In genomic region chr7:124532166-124532565, GRCh38 we compare ENCODE assay signal across 22 cellular contexts.
"Had no signal": no experiment of that assay in that cellular context is flagged by ENCODE, and none has a peak within 500 bp of the region (broad histone marks: within the 10 kb centered on the region; RNA-seq: fewer than 3 reads in every experiment).

No MANE protein-coding gene starts in this region.

- H3K36me3 ChIP-seq: ascending aorta, cardiac muscle cell, neutrophil, transverse colon, vagina had no signal

- H3K27ac Mint-ChIP-seq: activated naive CD8-positive, alpha-beta T cell treated with anti-CD3 and anti-CD28 coated beads, Interleukin-2, amount 10 ng/mL, durations not matched to agents 7 days and 5 days; endodermal cell; natural killer cell had no signal

- ATAC-seq: activated CD4-positive, CD25-positive, alpha-beta regulatory T cell treated with anti-CD3 and anti-CD28 coated beads, Interleukin-2, amount 50 U/mL, for 24 hours; natural killer cell had no signal

- DNase-seq: activated CD4-positive, alpha-beta T cell treated with anti-CD3 and anti-CD28 coated beads, Interleukin-2, amount 50 U/mL, for 1 hour; activated naive CD4-positive, alpha-beta T cell; activated naive CD8-positive, alpha-beta T cell treated with anti-CD3 and anti-CD28 coated beads, Interleukin-2, amount 10 ng/mL, durations not matched to agents 7 days and 5 days; activated T-cell treated with anti-CD3 and anti-CD28 coated beads for 4 hours; dorsolateral prefrontal cortex; endodermal cell; erythroblast; glutamatergic neuron; hypothalamus; mesendoderm; natural killer cell; retina; stimulated activated CD4-positive, alpha-beta T cell treated with anti-CD3 and anti-CD28 coated beads, Interleukin-2, amount 100 ng/mL, for 48 hours; stimulated activated naive CD4-positive, alpha-beta T cell; substantia nigra; T-helper 9 cell; transverse colon had no signal

- H3K4me1 ChIP-seq: ascending aorta, transverse colon, vagina had no signal

- H3K27ac ChIP-seq: ascending aorta, cardiac muscle cell, dorsolateral prefrontal cortex, neutrophil, transverse colon, vagina had no signal

- H3K36me3 Mint-ChIP-seq: activated naive CD8-positive, alpha-beta T cell treated with anti-CD3 and anti-CD28 coated beads, Interleukin-2, amount 10 ng/mL, durations not matched to agents 7 days and 5 days; natural killer cell had no signal

- H3K9me3 ChIP-seq: ascending aorta, neutrophil, transverse colon had no signal

- H3K27me3 ChIP-seq: ascending aorta, cardiac muscle cell, dorsolateral prefrontal cortex, neutrophil, transverse colon, vagina had no signal

- H3K27me3 Mint-ChIP-seq: activated naive CD8-positive, alpha-beta T cell treated with anti-CD3 and anti-CD28 coated beads, Interleukin-2, amount 10 ng/mL, durations not matched to agents 7 days and 5 days had no signal

- H3K4me3 ChIP-seq: ascending aorta, cardiac muscle cell, dorsolateral prefrontal cortex, transverse colon, vagina had no signal

- H3K4me1 Mint-ChIP-seq: activated naive CD8-positive, alpha-beta T cell treated with anti-CD3 and anti-CD28 coated beads, Interleukin-2, amount 10 ng/mL, durations not matched to agents 7 days and 5 days; endodermal cell; natural killer cell had no signal

- H3K4me3 Mint-ChIP-seq: activated naive CD8-positive, alpha-beta T cell treated with anti-CD3 and anti-CD28 coated beads, Interleukin-2, amount 10 ng/mL, durations not matched to agents 7 days and 5 days; endodermal cell; natural killer cell had no signal
